In genomic region chr5:159211712-159212111, GRCh38 we compare ENCODE assay signal across 1 cellular context.
TF ChIP-seq lines count a peak whose summit lies in the region.

No MANE protein-coding gene starts in this region.

TF ChIP-seq in HEK293, 187 proteins besides CTCF, POLR2A, EP300 and RAD21 (continued from another document):
- TF ChIP-seq PRDM10 (tag by site-specific recombination; IDR thresholded peaks at IDR 0.05) (no peak), FEZF1 (tag by site-specific recombination; IDR thresholded peaks at IDR 0.05) (peak; percentile 12; the same call in 1 of the 2 replicates)
